Comparison of ENCODE assay signal across 1 cellular context in the genomic region with DNA sequence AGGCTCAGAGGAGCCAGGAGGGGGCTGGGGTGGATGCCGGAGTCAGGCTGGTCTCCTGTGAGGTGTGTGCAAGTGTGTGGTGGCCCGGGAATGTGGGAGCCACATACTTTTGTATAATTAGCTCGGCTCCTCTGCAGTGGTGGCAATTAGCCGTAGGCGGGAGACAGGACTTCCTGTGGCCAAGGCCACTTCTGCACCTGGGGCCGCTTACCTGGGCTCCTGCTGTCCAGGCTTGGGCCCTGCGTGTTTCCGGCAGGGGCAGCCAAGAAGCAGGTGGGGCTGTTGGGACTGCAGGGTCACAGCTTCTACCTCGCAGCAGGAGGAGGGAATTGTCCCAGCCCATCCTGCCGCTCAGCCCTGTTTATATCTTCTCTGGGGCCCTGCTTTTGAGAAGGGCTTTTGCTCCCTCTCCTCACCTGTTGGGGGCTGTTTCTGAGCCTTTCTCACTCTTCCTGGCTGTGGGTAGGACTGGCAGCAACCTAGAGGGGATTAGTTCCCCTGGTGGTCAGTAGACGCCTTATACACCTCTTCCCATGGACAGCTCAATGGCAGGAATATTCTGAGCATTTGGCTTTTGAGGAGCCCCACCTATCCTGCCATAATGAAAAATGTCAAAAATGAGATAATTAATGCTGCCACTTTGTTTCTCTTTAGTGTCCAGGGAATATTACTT.
TF ChIP-seq lines count a peak whose summit lies in the region.

No MANE protein-coding gene starts in this region.

TF ChIP-seq in HCT116, 20 proteins besides CTCF, POLR2A, EP300 and RAD21 (continued from another document):
- TF ChIP-seq CBX3 (IDR thresholded peaks at IDR 0.05; ENCODE audit: low read depth) (no peak), SP1 (IDR thresholded peaks at IDR 0.05; ENCODE audit: low read depth) (no peak), FOSL1 (IDR thresholded peaks at IDR 0.05; ENCODE audit: low read depth) (no peak), EZH2phosphoT487 (IDR thresholded peaks at IDR 0.05; ENCODE audit: borderline replicate concordance) (no peak), ELF1 (IDR thresholded peaks at IDR 0.05; ENCODE audit: borderline replicate concordance, low read depth) (no peak), EGR1 (IDR thresholded peaks at IDR 0.05; ENCODE audit: low read depth) (no peak)
- TF ChIP-seq, protein P1, sequence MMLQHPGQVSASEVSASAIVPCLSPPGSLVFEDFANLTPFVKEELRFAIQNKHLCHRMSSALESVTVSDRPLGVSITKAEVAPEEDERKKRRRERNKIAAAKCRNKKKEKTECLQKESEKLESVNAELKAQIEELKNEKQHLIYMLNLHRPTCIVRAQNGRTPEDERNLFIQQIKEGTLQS (IDR thresholded peaks at IDR 0.05), result no peak
- TF ChIP-seq, protein P2, sequence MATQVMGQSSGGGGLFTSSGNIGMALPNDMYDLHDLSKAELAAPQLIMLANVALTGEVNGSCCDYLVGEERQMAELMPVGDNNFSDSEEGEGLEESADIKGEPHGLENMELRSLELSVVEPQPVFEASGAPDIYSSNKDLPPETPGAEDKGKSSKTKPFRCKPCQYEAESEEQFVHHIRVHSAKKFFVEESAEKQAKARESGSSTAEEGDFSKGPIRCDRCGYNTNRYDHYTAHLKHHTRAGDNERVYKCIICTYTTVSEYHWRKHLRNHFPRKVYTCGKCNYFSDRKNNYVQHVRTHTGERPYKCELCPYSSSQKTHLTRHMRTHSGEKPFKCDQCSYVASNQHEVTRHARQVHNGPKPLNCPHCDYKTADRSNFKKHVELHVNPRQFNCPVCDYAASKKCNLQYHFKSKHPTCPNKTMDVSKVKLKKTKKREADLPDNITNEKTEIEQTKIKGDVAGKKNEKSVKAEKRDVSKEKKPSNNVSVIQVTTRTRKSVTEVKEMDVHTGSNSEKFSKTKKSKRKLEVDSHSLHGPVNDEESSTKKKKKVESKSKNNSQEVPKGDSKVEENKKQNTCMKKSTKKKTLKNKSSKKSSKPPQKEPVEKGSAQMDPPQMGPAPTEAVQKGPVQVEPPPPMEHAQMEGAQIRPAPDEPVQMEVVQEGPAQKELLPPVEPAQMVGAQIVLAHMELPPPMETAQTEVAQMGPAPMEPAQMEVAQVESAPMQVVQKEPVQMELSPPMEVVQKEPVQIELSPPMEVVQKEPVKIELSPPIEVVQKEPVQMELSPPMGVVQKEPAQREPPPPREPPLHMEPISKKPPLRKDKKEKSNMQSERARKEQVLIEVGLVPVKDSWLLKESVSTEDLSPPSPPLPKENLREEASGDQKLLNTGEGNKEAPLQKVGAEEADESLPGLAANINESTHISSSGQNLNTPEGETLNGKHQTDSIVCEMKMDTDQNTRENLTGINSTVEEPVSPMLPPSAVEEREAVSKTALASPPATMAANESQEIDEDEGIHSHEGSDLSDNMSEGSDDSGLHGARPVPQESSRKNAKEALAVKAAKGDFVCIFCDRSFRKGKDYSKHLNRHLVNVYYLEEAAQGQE (IDR thresholded peaks at IDR 0.05; ENCODE audit: low read depth), result no peak
